In the genomic region with DNA sequence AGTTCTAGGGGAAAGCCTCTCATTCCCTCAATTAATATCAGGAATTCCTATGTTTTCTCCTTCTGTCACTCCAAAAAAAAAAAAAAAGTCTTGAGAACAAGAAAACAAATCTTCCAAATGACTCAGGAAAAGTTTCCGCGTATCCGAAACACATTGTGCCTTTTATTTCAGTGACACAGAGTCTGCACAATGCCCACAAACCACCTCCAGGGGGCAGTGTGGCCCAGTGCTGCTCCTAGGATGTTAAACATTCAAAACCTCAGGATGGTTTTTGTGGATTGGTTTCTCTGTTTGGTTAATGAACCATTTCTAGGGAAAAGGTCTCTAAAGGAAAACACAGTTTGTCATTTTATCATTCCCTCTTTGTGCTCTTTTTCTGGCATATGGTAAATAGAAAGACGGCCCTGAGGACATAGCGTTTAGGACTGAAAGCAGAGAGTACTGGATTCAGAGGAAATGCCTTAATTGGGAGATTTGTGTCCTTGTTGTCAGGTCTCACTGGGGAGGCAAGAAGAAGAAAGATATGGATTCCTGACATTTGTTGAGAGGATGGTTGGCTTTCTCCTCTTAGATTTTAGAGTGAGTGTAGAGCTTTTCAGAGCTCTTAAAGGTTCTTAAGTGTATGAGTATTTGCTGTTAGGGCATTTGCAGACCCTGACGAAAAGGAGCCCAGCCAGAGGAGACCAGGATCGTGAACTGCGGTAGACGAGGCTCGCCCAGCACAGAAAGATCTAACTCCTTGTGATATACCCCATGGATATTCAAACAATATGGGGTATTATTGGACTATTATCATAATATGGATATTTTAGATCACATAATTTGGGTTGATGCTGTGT, we compare ENCODE assay signal across 9 cellular contexts.
DNase-seq lines count a peak whose midpoint lies in the region; ATAC-seq and TF ChIP-seq lines count a peak whose summit lies in the region.
"Had no signal": no experiment of that assay in that cellular context is flagged by ENCODE, and none has a peak within 500 bp of the region (broad histone marks: within the 10 kb centered on the region; RNA-seq: fewer than 3 reads in every experiment).

No MANE protein-coding gene starts in this region.

- no peaks in the 10 kb centered on the region for H3K4me1 Mint-ChIP-seq in activated CD4-positive, alpha-beta T cell treated with anti-CD3 and anti-CD28 coated beads for 36 hours

- H3K27ac Mint-ChIP-seq in activated CD4-positive, alpha-beta T cell treated with anti-CD3 and anti-CD28 coated beads for 36 hours: no peak overlapping the region

- no peak overlapping the region for H3K27ac ChIP-seq in colonic mucosa
- H3K27ac ChIP-seq: BLaER1 treated with 17β-estradiol and CSF1 and Interleukin-3, amounts not matched to agents 10 nM and 100 nM had no signal

- no peak overlapping the region for H3K4me3 ChIP-seq in colonic mucosa
- H3K4me3 ChIP-seq: BLaER1 treated with 17β-estradiol and CSF1 and Interleukin-3, amounts not matched to agents 10 nM and 100 nM had no signal

- H3K4me3 Mint-ChIP-seq in activated CD4-positive, alpha-beta T cell treated with anti-CD3 and anti-CD28 coated beads for 36 hours: no peak overlapping the region

- peak; percentile 97 for TF ChIP-seq CTCF in colonic mucosa (IDR thresholded peaks at IDR 0.05)

- no peaks in the 10 kb centered on the region for H3K27me3 ChIP-seq in colonic mucosa
- H3K27me3 ChIP-seq: BLaER1 treated with 17β-estradiol and CSF1 and Interleukin-3, amounts not matched to agents 10 nM and 100 nM had no signal

- H3K9me3 Mint-ChIP-seq in activated CD4-positive, alpha-beta T cell treated with anti-CD3 and anti-CD28 coated beads for 36 hours (ENCODE audit: low read depth): no peaks in the 10 kb centered on the region

- H3K9me3 ChIP-seq in colonic mucosa: no peaks in the 10 kb centered on the region

- H3K36me3 ChIP-seq in colonic mucosa: no peaks in the 10 kb centered on the region
- H3K36me3 ChIP-seq: BLaER1 treated with 17β-estradiol and CSF1 and Interleukin-3, amounts not matched to agents 10 nM and 100 nM had no signal

- POLR2A ChIA-PET in activated CD4-positive, alpha-beta T cell treated with anti-CD3 and anti-CD28 coated beads for 36 hours (lab: Charles Lee): no interaction called here

- no peaks in the 10 kb centered on the region for H3K36me3 Mint-ChIP-seq in activated CD4-positive, alpha-beta T cell treated with anti-CD3 and anti-CD28 coated beads for 36 hours (ENCODE audit: low read depth)

- peaks cover 11% of the 10 kb centered on the region for H3K27me3 Mint-ChIP-seq in activated CD4-positive, alpha-beta T cell treated with anti-CD3 and anti-CD28 coated beads for 36 hours

- no peak overlapping the region for H3K9ac ChIP-seq in colonic mucosa (ENCODE audit: low read depth in 2 of 2, low read length in 2 of 2)
- H3K9ac ChIP-seq: BLaER1 treated with 17β-estradiol and CSF1 and Interleukin-3, amounts not matched to agents 10 nM and 100 nM had no signal

- intact Hi-C loops in activated CD4-positive, alpha-beta T cell treated with anti-CD3 and anti-CD28 coated beads for 36 hours (cut with DNase I, micrococcal nuclease): loop anchor here (1.0 to 2.0 kb wide), 3 partner anchors 345 to 511 kb away; a partner anchor contains a TSS
- intact Hi-C loops in colonic mucosa (cut with DNase I): loop anchor here (5.0 to 10.0 kb wide), 2 partner anchors 345 to 512 kb away; a partner anchor contains a TSS

- DNase-seq in NCI-H1417 (lab: John Stamatoyannopoulos, UW) (peak; percentile 46 to 83 (median 52)), NCI-H1417 treated with DMSO at 0.1 percent for 48 hours (lab: John Stamatoyannopoulos, UW) (no peak), NCI-H2029 (lab: John Stamatoyannopoulos, UW) (peak; percentile 22), colonic mucosa (peak; percentile 79), left lobe of liver (ENCODE audit: low spot score) (peak; percentile 77)
- DNase-seq in activated CD4-positive, alpha-beta T cell treated with anti-CD3 and anti-CD28 coated beads for 36 hours: peak; percentile 77
- DNase-seq in stimulated activated CD4-positive, alpha-beta T cell treated with anti-CD3 and anti-CD28 coated beads, Interleukin-1b, Interleukin-23, amount 100 ng/mL, for 48 hours: peak; percentile 35

- ATAC-seq in HG02623 (IDR thresholded peaks at IDR 0.05; ENCODE audit: unreplicated experiment) (peak; percentile 89), left lobe of liver (peak; percentile 100)
- peak; percentile 66 for ATAC-seq in activated CD4-positive, alpha-beta T cell treated with anti-CD3 and anti-CD28 coated beads for 36 hours

- no peaks in the 10 kb centered on the region for H3K4me1 ChIP-seq in colonic mucosa
- H3K4me1 ChIP-seq: BLaER1 treated with 17β-estradiol and CSF1 and Interleukin-3, amounts not matched to agents 10 nM and 100 nM had no signal

- CTCF ChIA-PET in activated CD4-positive, alpha-beta T cell treated with anti-CD3 and anti-CD28 coated beads for 36 hours (lab: Charles Lee): interaction anchor here (0.7 to 2.2 kb wide), 5 partner anchors 11 to 494 kb away, joined by 3 to 9 read pairs (median 3); no protein-coding TSS in a partner anchor
